In the genomic region with DNA sequence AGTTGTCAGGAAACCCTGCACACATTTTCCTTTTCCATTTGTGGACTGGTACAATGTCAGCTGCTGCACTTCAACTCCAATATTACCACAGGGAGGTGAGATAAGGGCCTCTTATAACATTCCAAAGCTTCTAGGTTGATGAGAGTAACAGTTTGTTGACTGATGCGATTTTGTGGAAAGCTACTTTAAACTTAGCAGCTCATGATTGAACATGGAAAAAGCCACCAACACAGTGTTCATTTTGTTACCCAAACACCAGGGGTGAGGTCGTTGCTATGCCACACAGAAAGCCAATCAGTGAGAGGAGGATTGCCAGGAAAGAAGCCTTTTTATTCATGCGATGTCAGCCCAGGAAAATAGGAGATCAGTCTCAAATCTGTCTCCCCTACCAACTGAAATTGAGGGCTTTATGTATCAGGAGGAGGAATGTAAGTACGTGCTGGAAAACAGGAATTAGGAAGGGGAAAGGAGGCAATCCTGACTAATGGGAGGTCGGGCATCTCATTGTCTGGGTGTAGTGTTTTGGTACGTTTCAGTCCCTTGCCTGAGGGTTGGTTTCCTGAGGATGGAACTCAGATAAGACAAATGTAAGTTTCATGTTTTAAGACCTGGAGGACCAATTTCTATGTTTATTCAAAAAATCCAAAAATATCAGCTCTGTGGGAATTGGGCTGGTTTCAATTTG, we compare ENCODE assay signal across 1 cellular context.
TF ChIP-seq lines count a peak whose summit lies in the region.

No MANE protein-coding gene starts in this region.

TF ChIP-seq in H1, 55 proteins besides CTCF, POLR2A, EP300 and RAD21:
- TF ChIP-seq, protein P1, sequence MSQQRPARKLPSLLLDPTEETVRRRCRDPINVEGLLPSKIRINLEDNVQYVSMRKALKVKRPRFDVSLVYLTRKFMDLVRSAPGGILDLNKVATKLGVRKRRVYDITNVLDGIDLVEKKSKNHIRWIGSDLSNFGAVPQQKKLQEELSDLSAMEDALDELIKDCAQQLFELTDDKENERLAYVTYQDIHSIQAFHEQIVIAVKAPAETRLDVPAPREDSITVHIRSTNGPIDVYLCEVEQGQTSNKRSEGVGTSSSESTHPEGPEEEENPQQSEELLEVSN (IDR thresholded peaks at IDR 0.05) = no peak
- no peak for TF ChIP-seq NANOG (IDR thresholded peaks at IDR 0.05; ENCODE audit: insufficient read depth, low read depth, low read length, poor library complexity, severe bottlenecking)
- TF ChIP-seq TCF12 (IDR thresholded peaks at IDR 0.05; ENCODE audit: low read depth, low read length) = no peak
- TF ChIP-seq, protein P2, sequence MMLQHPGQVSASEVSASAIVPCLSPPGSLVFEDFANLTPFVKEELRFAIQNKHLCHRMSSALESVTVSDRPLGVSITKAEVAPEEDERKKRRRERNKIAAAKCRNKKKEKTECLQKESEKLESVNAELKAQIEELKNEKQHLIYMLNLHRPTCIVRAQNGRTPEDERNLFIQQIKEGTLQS (IDR thresholded peaks at IDR 0.05; ENCODE audit: insufficient read depth, low read depth, low read length) = no peak
- no peak for TF ChIP-seq FOSL1 (IDR thresholded peaks at IDR 0.05; ENCODE audit: insufficient read depth, low read depth, low read length)
- TF ChIP-seq MAFK (IDR thresholded peaks at IDR 0.05; ENCODE audit: low read depth, low read length) = no peak
- TF ChIP-seq CBX8 (IDR thresholded peaks at IDR 0.05; ENCODE audit: borderline replicate concordance, low read depth, low read length) = no peak
- no peak for TF ChIP-seq EGR1 (IDR thresholded peaks at IDR 0.05; ENCODE audit: borderline replicate concordance, low read depth, low read length)
- TF ChIP-seq RFX5 (IDR thresholded peaks at IDR 0.05; ENCODE audit: borderline replicate concordance, low read depth, low read length) = no peak
- no peak for TF ChIP-seq KDM1A (IDR thresholded peaks at IDR 0.05; ENCODE audit: borderline replicate concordance, low read length)
- TF ChIP-seq ASH2L (IDR thresholded peaks at IDR 0.05; ENCODE audit: low read length) = no peak
- no peak for TF ChIP-seq SUZ12 (IDR thresholded peaks at IDR 0.05; ENCODE audit: low read length)
- no peak for TF ChIP-seq KDM4A (IDR thresholded peaks at IDR 0.05; ENCODE audit: low read depth, low read length, severe bottlenecking)
- no peak for TF ChIP-seq BCL11A (IDR thresholded peaks at IDR 0.05; ENCODE audit: low read depth in 2 of 2, low read length in 2 of 2)
